ENCODE assay signal across 9 cellular contexts in genomic region chr4:1348014-1348513, GRCh38. TPM values are rescaled to one million over a fixed set of nuclear protein-coding genes. Genes with fewer than 3 reads are reported as not detected.
A peak's percentile ranks its signal among the peaks of the same experiment; 100 is the strongest.
DNase-seq lines count a peak whose midpoint lies in the region; ATAC-seq and TF ChIP-seq lines count a peak whose summit lies in the region.
"Had no signal": no experiment of that assay in that cellular context is flagged by ENCODE, and none has a peak within 500 bp of the region (broad histone marks: within the 10 kb centered on the region; RNA-seq: fewer than 3 reads in every experiment).

No MANE protein-coding gene starts in this region.

- H3K27me3 ChIP-seq in body of pancreas: no peaks in the 10 kb centered on the region
- no peaks in the 10 kb centered on the region for H3K27me3 ChIP-seq in lower lobe of right lung (ENCODE audit: low read depth)

- H3K4me1 ChIP-seq in body of pancreas: peaks cover 37% of the 10 kb centered on the region
- H3K4me1 ChIP-seq in lower lobe of right lung: peaks cover 45% of the 10 kb centered on the region

- H3K9me3 ChIP-seq in body of pancreas (no peaks in the 10 kb centered on the region), lower lobe of right lung (no peaks in the 10 kb centered on the region)

- H3K4me1 Mint-ChIP-seq in activated T-cell treated with anti-CD3 and anti-CD28 coated beads, Interleukin-2, amount 50 U/mL, for 4 hours (ENCODE audit: low read depth): peaks cover 36% of the 10 kb centered on the region
- H3K4me1 Mint-ChIP-seq in type B pancreatic cell (ENCODE audit: unreplicated experiment): peaks cover 32% of the 10 kb centered on the region

- H3K27ac Mint-ChIP-seq in type B pancreatic cell: peak overlapping the region; percentile 95

- H3K36me3 Mint-ChIP-seq in activated T-cell treated with anti-CD3 and anti-CD28 coated beads, Interleukin-2, amount 50 U/mL, for 4 hours (ENCODE audit: insufficient read depth): peaks cover 9% of the 10 kb centered on the region
- H3K36me3 Mint-ChIP-seq in type B pancreatic cell: no peaks in the 10 kb centered on the region

- no peak for DNase-seq in activated T-cell treated with anti-CD3 and anti-CD28 coated beads, Interleukin-2, amount 50 U/mL, for 4 hours
- no peak for DNase-seq in activated T-cell treated with anti-CD3 and anti-CD28 coated beads, Interleukin-2, amount 50 U/mL, for 48 hours
- DNase-seq in body of pancreas (no peak), lower lobe of right lung (peak; percentile 48), type B pancreatic cell (ENCODE audit: extremely low spot score, unreplicated experiment) (no peak), MV-4-11 (lab: John Stamatoyannopoulos, UW) (no peak), NCI-H1694 (lab: John Stamatoyannopoulos, UW) (no peak), superior temporal gyrus (ENCODE audit: extremely low spot score) (no peak)

- H3K27ac ChIP-seq in body of pancreas: peak overlapping the region; percentile 93 to 100 (median 97)
- peak overlapping the region; percentile 100 for H3K27ac ChIP-seq in lower lobe of right lung

- peak overlapping the region in 1 of 2 donors; percentile 13 for H3K4me3 ChIP-seq in body of pancreas
- peak overlapping the region; percentile 82 for H3K4me3 ChIP-seq in lower lobe of right lung

- no peaks in the 10 kb centered on the region for H3K27me3 Mint-ChIP-seq in activated T-cell treated with anti-CD3 and anti-CD28 coated beads, Interleukin-2, amount 50 U/mL, for 4 hours (ENCODE audit: low read depth)
- H3K27me3 Mint-ChIP-seq in type B pancreatic cell: no peaks in the 10 kb centered on the region

- peaks cover 0 to 2% of the 10 kb centered on the region in 2 donors for H3K36me3 ChIP-seq in body of pancreas (replicated peaks in 1 of 2; ENCODE audit: insufficient read depth in 1 of 2, low read depth in 2 of 2)
- peaks cover 28% of the 10 kb centered on the region for H3K36me3 ChIP-seq in lower lobe of right lung

- WGBS in body of pancreas, 2 donors: 62 to 65% methylated on average over 9 to 12 of the region's 12 CpGs

- ATAC-seq in activated T-cell treated with anti-CD3 and anti-CD28 coated beads, Interleukin-2, amount 50 U/mL, for 4 hours: no peak
- ATAC-seq in body of pancreas (no peak), lower lobe of right lung (no peak)

- peak overlapping the region; percentile 89 for H3K4me3 Mint-ChIP-seq in activated T-cell treated with anti-CD3 and anti-CD28 coated beads, Interleukin-2, amount 50 U/mL, for 4 hours
- H3K4me3 Mint-ChIP-seq in type B pancreatic cell: peak overlapping the region; percentile 92

- H3K9me3 Mint-ChIP-seq in activated T-cell treated with anti-CD3 and anti-CD28 coated beads, Interleukin-2, amount 50 U/mL, for 4 hours: no peaks in the 10 kb centered on the region
- no peaks in the 10 kb centered on the region for H3K9me3 Mint-ChIP-seq in type B pancreatic cell

- no peak for TF ChIP-seq POLR2A in body of pancreas (IDR thresholded peaks at IDR 0.05)

- intact Hi-C loops in body of pancreas (cut with DNase I) (no loop called here), lower lobe of right lung (cut with DNase I) (no loop called here)

- TF ChIP-seq CTCF in body of pancreas (IDR thresholded peaks at IDR 0.05) (no peak), lower lobe of right lung (IDR thresholded peaks at IDR 0.05) (no peak), type B pancreatic cell (conservative IDR thresholded peaks at IDR 0.05) (no peak)

RNA-seq across cellular contexts. Expression of gene UVSSA, which starts 1.1 kb away (rescaled TPM):
- total RNA-seq in activated T-cell treated with anti-CD3 and anti-CD28 coated beads, Interleukin-2, amount 50 U/mL, for 4 hours: 10 to 100 TPM; 17.2 to 20.5 (median 18.9) TPM
- total RNA-seq in body of pancreas (10 to 100 TPM; 18.2 to 26.0 TPM), lower lobe of right lung (27.9 TPM), type B pancreatic cell (ENCODE audit: low replicate concordance) (30.5 and 32.4 TPM in 2 replicates)

RNA-seq across cellular contexts. Expression of gene NKX1-1, which starts 58.2 kb away (rescaled TPM):
- not detected for total RNA-seq in activated T-cell treated with anti-CD3 and anti-CD28 coated beads, Interleukin-2, amount 50 U/mL, for 4 hours
- total RNA-seq in body of pancreas: not detected
- total RNA-seq in lower lobe of right lung: not detected
- total RNA-seq in type B pancreatic cell (ENCODE audit: low replicate concordance): not detected in 2 replicates
- total RNA-seq: HT1080 had no signal

RNA-seq across cellular contexts. Expression of gene MAEA, which starts 58.4 kb away (rescaled TPM):
- total RNA-seq in activated T-cell treated with anti-CD3 and anti-CD28 coated beads, Interleukin-2, amount 50 U/mL, for 4 hours: 10 to 100 TPM; 61.9 to 66.9 (median 65.3) TPM
- 10 to 100 TPM; 68.7 to 88.0 TPM for total RNA-seq in body of pancreas
- 65.8 TPM for total RNA-seq in lower lobe of right lung
- 81.5 and 98.7 TPM in 2 replicates for total RNA-seq in type B pancreatic cell (ENCODE audit: low replicate concordance)
